In genomic region chr5:119537704-119538103, GRCh38 we compare ENCODE assay signal across 8 cellular contexts.
DNase-seq lines count a peak whose midpoint lies in the region; ATAC-seq and TF ChIP-seq lines count a peak whose summit lies in the region.

No MANE protein-coding gene starts in this region.

- H3K27ac ChIP-seq in Peyer's patch, result no peak overlapping the region

- H3K4me3 ChIP-seq in Peyer's patch, result no peak overlapping the region

- H3K9me3 ChIP-seq in Peyer's patch, result no peaks in the 10 kb centered on the region

- DNase-seq in iris pigment epithelial cell (ENCODE audit: low read depth) (peak; percentile 40), NCI-H2107 (lab: John Stamatoyannopoulos, UW) (no peak), Peyer's patch (no peak), MV-4-11 (lab: John Stamatoyannopoulos, UW) (no peak)
- no peak for DNase-seq in activated T-cell treated with anti-CD3 and anti-CD28 coated beads, Interleukin-2, amount 50 U/mL, for 4 hours

- no peaks in the 10 kb centered on the region for H3K27me3 Mint-ChIP-seq in activated T-cell treated with anti-CD3 and anti-CD28 coated beads, Interleukin-2, amount 50 U/mL, for 4 hours (ENCODE audit: low read depth)

- peaks cover 0 to 58% (median 0%) of the 10 kb centered on the region in 3 donors for H3K36me3 ChIP-seq in Peyer's patch

- H3K4me1 Mint-ChIP-seq in activated T-cell treated with anti-CD3 and anti-CD28 coated beads, Interleukin-2, amount 50 U/mL, for 4 hours (ENCODE audit: low read depth), result no peaks in the 10 kb centered on the region

- H3K4me3 Mint-ChIP-seq in activated T-cell treated with anti-CD3 and anti-CD28 coated beads, Interleukin-2, amount 50 U/mL, for 4 hours, result no peak overlapping the region

- H3K27me3 ChIP-seq in Peyer's patch, result no peaks in the 10 kb centered on the region

- H3K9me3 Mint-ChIP-seq in activated T-cell treated with anti-CD3 and anti-CD28 coated beads, Interleukin-2, amount 50 U/mL, for 4 hours, result no peaks in the 10 kb centered on the region

- H3K4me1 ChIP-seq in Peyer's patch, result no peaks in the 10 kb centered on the region

- no peak for TF ChIP-seq POLR2A in Peyer's patch (IDR thresholded peaks at IDR 0.05)

- no peak for TF ChIP-seq CTCF in Peyer's patch (IDR thresholded peaks at IDR 0.05)

- ATAC-seq in GM18520 (IDR thresholded peaks at IDR 0.05; ENCODE audit: unreplicated experiment), result peak; percentile 99
- ATAC-seq in GM21619 (IDR thresholded peaks at IDR 0.05; ENCODE audit: unreplicated experiment), result peak; percentile 100
- ATAC-seq in HG03558 (IDR thresholded peaks at IDR 0.05; ENCODE audit: extremely low read depth, unreplicated experiment), result peak; percentile 99
- no peak for ATAC-seq in activated T-cell treated with anti-CD3 and anti-CD28 coated beads, Interleukin-2, amount 50 U/mL, for 4 hours

- peaks cover 46% of the 10 kb centered on the region for H3K36me3 Mint-ChIP-seq in activated T-cell treated with anti-CD3 and anti-CD28 coated beads, Interleukin-2, amount 50 U/mL, for 4 hours (ENCODE audit: insufficient read depth)

Comparison
In these comparisons a context has a peak if more than half of its experiments do, and no peak if none do; other contexts are left out.
1. ATAC-seq: peak in GM18520 (single experiment), GM21619 (single experiment) and HG03558 (single experiment); none in activated T-cell treated with anti-CD3 and anti-CD28 coated beads, Interleukin-2, amount 50 U/mL, for 4 hours (0 of 2).